7 cellular contexts compared by ENCODE assay signal in genomic region chr6:26745964-26746363, GRCh38.
DNase-seq lines count a peak whose midpoint lies in the region; ATAC-seq, FAIRE-seq and TF ChIP-seq lines count a peak whose summit lies in the region.
"Not testable (repeated sequence)": the region's sequence is repeated elsewhere in the genome, so short reads cannot be mapped to it uniquely, and the experiment has no call there.

No MANE protein-coding gene starts in this region.

- H2AFZ ChIP-seq in GM23338: not testable (repeated sequence)
- H2AFZ ChIP-seq in K562 (ENCODE audit: low read depth, low read length): peak overlapping the region; percentile 35

- not testable (repeated sequence) for BruUV-seq in K562 (replicated peaks; lab: Mats Ljungman, UMichigan)

- H3K9ac ChIP-seq in K562 (ENCODE audit: insufficient read depth in 1 of 2, low read depth in 2 of 2, low read length in 2 of 2): not testable (repeated sequence)

- not testable (repeated sequence) for H3K27ac ChIP-seq in GM23338 (ENCODE audit: low read depth); foreskin keratinocyte
- peak overlapping the region; percentile 23; the same call in 1 of the 3 replicates for H3K27ac ChIP-seq in K562 (ENCODE audit: extremely low read depth, low read depth, low read length)

- not testable (repeated sequence) for TF ChIP-seq POLR2A in K562 (conservative IDR thresholded peaks at IDR 0.05)

- FAIRE-seq in K562 (lab: Jason Lieb, UNC): not testable (repeated sequence)

- TF ChIP-seq CTCF in GM23338 (conservative IDR thresholded peaks at IDR 0.05; ENCODE audit: low read depth in 2 of 2); K562 (IDR thresholded peaks at IDR 0.05 in 2 of 3, conservative IDR thresholded peaks at IDR 0.05 in 1 of 3; ENCODE audit: insufficient read depth in 2 of 3, low read depth in 1 of 3, low read length in 3 of 3); epithelial cell of esophagus (IDR thresholded peaks at IDR 0.05; ENCODE audit: insufficient read depth, low read depth, low read length, missing control alignments); foreskin keratinocyte (conservative IDR thresholded peaks at IDR 0.05); osteocyte (IDR thresholded peaks at IDR 0.05): not testable (repeated sequence)

- H3K9me3 Mint-ChIP-seq in GM23338: not testable (repeated sequence)
- peaks cover 13% of the 10 kb centered on the region for H3K9me3 Mint-ChIP-seq in osteocyte (ENCODE audit: unreplicated experiment)

- not testable (repeated sequence) for H3K9me2 ChIP-seq in GM23338 (ENCODE audit: insufficient read depth)

- H3K4me2 ChIP-seq in GM23338: not testable (repeated sequence)
- H3K4me2 ChIP-seq in K562 (ENCODE audit: insufficient read depth, low read length): peak overlapping the region; percentile 53; the same call in 1 of the 2 replicates

- not testable (repeated sequence) for ATAC-seq in GM23338
- ATAC-seq in K562 (peak; percentile 51), foreskin keratinocyte (peak; percentile 23)

- peak overlapping the region; percentile 88; the same call in 1 of the 3 replicates for H3K4me3 Mint-ChIP-seq in GM23338
- not testable (repeated sequence) for H3K4me3 Mint-ChIP-seq in osteocyte (ENCODE audit: unreplicated experiment)

- H3K4me1 ChIP-seq in GM23338 (ENCODE audit: insufficient read depth) (peaks cover 16% of the 10 kb centered on the region), K562 (replicated peaks in 1 of 2; ENCODE audit: control insufficient read depth in 2 of 2, insufficient read depth in 2 of 2, low read length in 2 of 2) (peaks cover 12 to 17% of the 10 kb centered on the region in 2 experiments)
- not testable (repeated sequence) for H3K4me1 ChIP-seq in foreskin keratinocyte

- H3K36me3 ChIP-seq in GM23338 (ENCODE audit: insufficient read depth); K562 (ENCODE audit: control insufficient read depth, insufficient read depth, low read length): not testable (repeated sequence)

- not testable (repeated sequence) for H4K20me1 ChIP-seq in GM23338 (replicated peaks; ENCODE audit: insufficient read depth); K562 (replicated peaks; ENCODE audit: control insufficient read depth, insufficient read depth, low read length)

- intact Hi-C loops in K562 (cut with micrococcal nuclease): not testable (repeated sequence)

- not testable (repeated sequence) for H3K9me3 ChIP-seq in K562 (replicated peaks; ENCODE audit: control insufficient read depth, insufficient read depth, low read depth, low read length)

- H3K27me3 ChIP-seq in GM23338 (ENCODE audit: insufficient read depth) (peaks cover 58% of the 10 kb centered on the region), foreskin keratinocyte (peaks cover 42% of the 10 kb centered on the region)
- H3K27me3 ChIP-seq in K562 (ENCODE audit: control insufficient read depth in 2 of 2, insufficient read depth in 2 of 2, low read length in 2 of 2): not testable (repeated sequence)

- CTCF ChIA-PET in K562 (lab: Yijun Ruan, JAX; ENCODE audit: low intra/inter-chr PET ratio): not testable (repeated sequence)

- not testable (repeated sequence) for H3K4me3 ChIP-seq in GM23338; K562; epithelial cell of esophagus (ENCODE audit: low read length)

- POLR2A ChIA-PET in K562 (lab: Yijun Ruan, JAX): interaction anchor here (0.6 kb wide), 1 partner anchor 623 kb away, joined by 3 read pairs; a partner anchor contains a TSS

- not testable (repeated sequence) for TF ChIP-seq RAD21 in K562 (CRISPR knock-in tag; conservative IDR thresholded peaks at IDR 0.05 in 1 of 2, IDR thresholded peaks at IDR 0.05 in 1 of 2)

- WGBS in K562 (ENCODE audit: insufficient coverage, low coverage, missing lambda C conversion rate): 17% methylated on average over 8 of the region's 8 CpGs

- not testable (repeated sequence) for TF ChIP-seq EP300 in K562 (IDR thresholded peaks at IDR 0.05; ENCODE audit: low read length)

- H3K4me1 Mint-ChIP-seq in GM23338: peaks cover 34% of the 10 kb centered on the region
- H3K4me1 Mint-ChIP-seq in osteocyte (ENCODE audit: unreplicated experiment): peaks cover 14% of the 10 kb centered on the region

- H3K79me2 ChIP-seq in GM23338 (replicated peaks; ENCODE audit: insufficient read depth); K562 (ENCODE audit: control insufficient read depth, insufficient read depth, low read length): not testable (repeated sequence)

- not testable (repeated sequence) for DNase-seq in GM23338 (ENCODE audit: low spot score)
- DNase-seq in KBM-7 (peak; percentile 18), K562 (ENCODE audit: extremely low read depth in 1 of 4, low spot score in 3 of 4) (peak; percentile 0 to 34 (median 1)), epithelial cell of esophagus (ENCODE audit: low read depth) (peak; percentile 33), foreskin keratinocyte (peak in 1 of 2 donors; percentile 33), kidney tubule cell (ENCODE audit: low spot score) (peak; percentile 0), osteocyte (ENCODE audit: extremely low spot score, unreplicated experiment) (peak; percentile 3)

- not testable (repeated sequence) for H3K36me3 Mint-ChIP-seq in GM23338 (ENCODE audit: low read depth); osteocyte (ENCODE audit: unreplicated experiment)

- not testable (repeated sequence) for H3K9me1 ChIP-seq in K562 (ENCODE audit: control insufficient read depth, insufficient read depth, low read length)

- H3K27me3 Mint-ChIP-seq in GM23338 (ENCODE audit: insufficient read depth, low read depth, poor library complexity) (peaks cover 52% of the 10 kb centered on the region), osteocyte (ENCODE audit: unreplicated experiment) (peaks cover 49% of the 10 kb centered on the region)

- H3K27ac Mint-ChIP-seq in GM23338; osteocyte (ENCODE audit: unreplicated experiment): not testable (repeated sequence)

- not testable (repeated sequence) for H3F3A ChIP-seq in GM23338 (replicated peaks; ENCODE audit: low read depth)

- in situ Hi-C loops in KBM-7 (cut with MboI; ENCODE audit: low pct_unique_long_range_greater_than_20kb, low sequenced_read_pairs); K562 (cut with MboI): not testable (repeated sequence)

TF ChIP-seq in K562, 482 proteins besides CTCF, POLR2A, EP300 and RAD21 (continues in another document):
- TF ChIP-seq CREM (IDR thresholded peaks at IDR 0.05; ENCODE audit: low read depth) (0 out of 2 replicates have a peak, but pooled peaks have one; percentile 28), ATF3 (IDR thresholded peaks at IDR 0.05) (peak; percentile 73), MEIS2 (IDR thresholded peaks at IDR 0.05; ENCODE audit: partially characterized antibody) (peak; percentile 16), EHMT2 (IDR thresholded peaks at IDR 0.05) (0 out of 2 replicates have a peak, but pooled peaks have one; percentile 43), SMARCE1 (IDR thresholded peaks at IDR 0.05) (peak; percentile 70; the same call in 1 of the 2 replicates), NR2C1 (tag; IDR thresholded peaks at IDR 0.05) (0 out of 2 replicates have a peak, but pooled peaks have one; percentile 23), ZNF639 (CRISPR knock-in tag; conservative IDR thresholded peaks at IDR 0.05 in 1 of 2, IDR thresholded peaks at IDR 0.05 in 1 of 2) (0 out of 4 replicates have a peak, but pooled peaks of 1 of the 2 experiments have one; percentile 21), JUND (IDR thresholded peaks at IDR 0.05; ENCODE audit: borderline replicate concordance, low read depth, low read length) (peak; percentile 64), JUND (tag; IDR thresholded peaks at IDR 0.05; ENCODE audit: borderline replicate concordance, low read depth, low read length) (peak; percentile 72; the same call in 2 of the 3 replicates), PKNOX1 (IDR thresholded peaks at IDR 0.05) (0 out of 2 replicates have a peak, but pooled peaks have one; percentile 37), NFE2 (IDR thresholded peaks at IDR 0.05; ENCODE audit: low read depth) (peak; percentile 37; the same call in 1 of the 2 replicates), ARID1B (IDR thresholded peaks at IDR 0.05) (peak; percentile 44), ATF7 (IDR thresholded peaks at IDR 0.05) (peak; percentile 52; the same call in 1 of the 2 replicates)
- TF ChIP-seq ATF3 (CRISPR knock-in tag; conservative IDR thresholded peaks at IDR 0.05); NR2C1 (IDR thresholded peaks at IDR 0.05): not testable (repeated sequence)
